In the genomic region with DNA sequence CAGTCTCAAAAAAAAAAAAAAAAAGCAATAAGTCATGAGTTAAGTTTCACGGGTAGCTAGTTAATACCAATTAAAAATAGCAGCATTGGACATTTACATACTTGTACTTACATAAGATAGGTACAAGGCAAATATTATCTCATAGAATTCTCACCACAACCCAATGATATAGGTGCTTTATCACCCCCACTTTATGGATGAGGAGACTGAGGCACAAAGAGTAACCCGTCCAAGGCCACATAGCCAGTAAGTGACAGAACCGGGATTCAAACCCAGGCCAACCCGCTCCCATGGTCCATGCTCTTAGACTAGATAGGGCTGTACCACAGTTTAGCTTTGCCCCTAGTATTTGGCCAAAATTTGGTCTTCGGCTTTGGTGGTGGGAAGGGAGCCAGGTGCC, we compare ENCODE assay signal across 26 cellular contexts.
"Had no signal": no experiment of that assay in that cellular context is flagged by ENCODE, and none has a peak within 500 bp of the region (broad histone marks: within the 10 kb centered on the region; RNA-seq: fewer than 3 reads in every experiment).

No MANE protein-coding gene starts in this region.

- FAIRE-seq: islet of Langerhans had no signal

- DNase-seq: colonic mucosa; effector CD8-positive, alpha-beta T cell; endodermal cell; foreskin melanocyte; glutamatergic neuron; heart right ventricle; hippocampal formation; kidney glomerular epithelial cell; left colon; left ventricle myocardium inferior; lower lobe of right lung; natural killer cell; psoas muscle; sigmoid colon; stimulated activated naive B cell treated with anti-CD40 and anti-IgM and Interleukin-4, amounts not matched to agents 10 μg/mL and 1 μg/mL and 100 μg/mL, for 72 hours; upper lobe of right lung; uterus had no signal

- H3K27me3 ChIP-seq: colonic mucosa, esophagus muscularis mucosa, heart right ventricle, neutrophil, sigmoid colon, tibial nerve, upper lobe of right lung, uterus had no signal

- H3K4me3 ChIP-seq: colonic mucosa, esophagus muscularis mucosa, heart right ventricle, left ventricle myocardium inferior, lower lobe of right lung, psoas muscle, sigmoid colon, thoracic aorta, tibial nerve, upper lobe of right lung, uterus had no signal

- H3K9me3 ChIP-seq: colonic mucosa, esophagus muscularis mucosa, lower lobe of right lung, neutrophil, psoas muscle, sigmoid colon, thoracic aorta, upper lobe of right lung, uterus had no signal

- H3K36me3 ChIP-seq: colonic mucosa, esophagus muscularis mucosa, heart right ventricle, left ventricle myocardium inferior, lower lobe of right lung, neutrophil, sigmoid colon, thoracic aorta, tibial nerve, upper lobe of right lung, uterus had no signal

- H3K27me3 Mint-ChIP-seq: dendritic cell treated with granulocyte-macrophage colony-stimulating factor and Interleukin-4, amounts not matched to agents 40 ng/mL and 50 ng/mL, for 4 days; stimulated activated naive CD8-positive, alpha-beta T cell treated with anti-CD3 and anti-CD28 coated beads, Interleukin-15, Interleukin-2, amounts not matched to agents 100 ng/mL and 50 ng/mL, for 24 hours had no signal

- H3K4me1 ChIP-seq: colonic mucosa, psoas muscle, tibial nerve, uterus had no signal

- H3K27ac ChIP-seq: colonic mucosa, heart right ventricle, left ventricle myocardium inferior, lower lobe of right lung, neutrophil, psoas muscle, sigmoid colon, thoracic aorta, tibial nerve, uterus had no signal

- H3K4me1 Mint-ChIP-seq: neural crest cell; stimulated activated naive B cell treated with anti-CD40 and anti-IgM and Interleukin-4, amounts not matched to agents 10 μg/mL and 1 μg/mL and 100 μg/mL, for 72 hours had no signal

- H3K9me3 Mint-ChIP-seq: dendritic cell treated with granulocyte-macrophage colony-stimulating factor and Interleukin-4, amounts not matched to agents 40 ng/mL and 50 ng/mL, for 4 days; endodermal cell; natural killer cell; neural crest cell; stimulated activated naive B cell treated with anti-CD40 and anti-IgM and Interleukin-4, amounts not matched to agents 10 μg/mL and 1 μg/mL and 100 μg/mL, for 72 hours; stimulated activated naive CD8-positive, alpha-beta T cell treated with anti-CD3 and anti-CD28 coated beads, Interleukin-15, Interleukin-2, amounts not matched to agents 100 ng/mL and 50 ng/mL, for 24 hours had no signal

- H3K27ac Mint-ChIP-seq: dendritic cell treated with granulocyte-macrophage colony-stimulating factor and Interleukin-4, amounts not matched to agents 40 ng/mL and 50 ng/mL, for 4 days; endodermal cell; natural killer cell; stimulated activated naive B cell treated with anti-CD40 and anti-IgM and Interleukin-4, amounts not matched to agents 10 μg/mL and 1 μg/mL and 100 μg/mL, for 72 hours; stimulated activated naive CD8-positive, alpha-beta T cell treated with anti-CD3 and anti-CD28 coated beads, Interleukin-15, Interleukin-2, amounts not matched to agents 100 ng/mL and 50 ng/mL, for 24 hours had no signal

- H3K4me3 Mint-ChIP-seq: dendritic cell treated with granulocyte-macrophage colony-stimulating factor and Interleukin-4, amounts not matched to agents 40 ng/mL and 50 ng/mL, for 4 days; endodermal cell; natural killer cell; neural crest cell; stimulated activated naive B cell treated with anti-CD40 and anti-IgM and Interleukin-4, amounts not matched to agents 10 μg/mL and 1 μg/mL and 100 μg/mL, for 72 hours; stimulated activated naive CD8-positive, alpha-beta T cell treated with anti-CD3 and anti-CD28 coated beads, Interleukin-15, Interleukin-2, amounts not matched to agents 100 ng/mL and 50 ng/mL, for 24 hours had no signal

- ATAC-seq: heart right ventricle; left colon; lower lobe of right lung; natural killer cell; psoas muscle; right cardiac atrium; stimulated activated naive B cell treated with anti-CD40 and anti-IgM and Interleukin-4, amounts not matched to agents 10 μg/mL and 1 μg/mL and 100 μg/mL, for 72 hours; upper lobe of right lung had no signal

- H3K36me3 Mint-ChIP-seq: natural killer cell; stimulated activated naive B cell treated with anti-CD40 and anti-IgM and Interleukin-4, amounts not matched to agents 10 μg/mL and 1 μg/mL and 100 μg/mL, for 72 hours had no signal
